Comparison of ENCODE assay signal across 13 cellular contexts in the genomic region with DNA sequence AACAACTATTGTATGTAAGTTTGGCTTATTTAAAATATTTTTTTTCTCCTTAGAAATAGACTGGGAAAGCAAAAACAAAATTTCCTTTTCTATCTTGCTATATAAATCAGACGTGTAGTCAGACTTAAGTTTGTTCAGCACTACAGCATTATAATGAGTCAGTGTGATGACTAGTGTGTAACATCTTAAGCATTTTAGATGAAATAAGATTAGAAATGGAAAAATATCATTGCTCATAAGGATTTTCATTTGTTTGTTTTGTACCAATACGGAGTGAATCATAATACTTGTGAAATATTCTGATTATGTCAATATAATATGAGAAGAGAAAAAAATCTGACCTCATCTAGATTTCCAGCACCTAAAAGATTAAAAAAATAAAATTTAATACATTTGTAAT.
DNase-seq lines count a peak whose midpoint lies in the region; ATAC-seq, FAIRE-seq and TF ChIP-seq lines count a peak whose summit lies in the region.
"Had no signal": no experiment of that assay in that cellular context is flagged by ENCODE, and none has a peak within 500 bp of the region (broad histone marks: within the 10 kb centered on the region; RNA-seq: fewer than 3 reads in every experiment).

No MANE protein-coding gene starts in this region.

- H3K4me1 ChIP-seq in osteoblast (ENCODE audit: insufficient read depth, low read length): peaks cover 15% of the 10 kb centered on the region
- H3K4me1 ChIP-seq: lower lobe of right lung, upper lobe of left lung had no signal

- peak overlapping the region; percentile 78 for H3K27ac ChIP-seq in osteoblast (ENCODE audit: low read depth, low read length)
- H3K27ac ChIP-seq: coronary artery, lower lobe of right lung, upper lobe of left lung had no signal

- ATAC-seq in HG02981 (IDR thresholded peaks at IDR 0.05; ENCODE audit: unreplicated experiment) (no peak), HG03025 (IDR thresholded peaks at IDR 0.05; ENCODE audit: low FRiP score, unreplicated experiment) (no peak)
- ATAC-seq: lower lobe of right lung had no signal

- no peak overlapping the region for H2AFZ ChIP-seq in osteoblast (ENCODE audit: low read length)

- H4K20me1 ChIP-seq in osteoblast (ENCODE audit: insufficient read depth, low read length): no peaks in the 10 kb centered on the region

- peak; percentile 79 for DNase-seq in EL
- peak; percentile 63 for DNase-seq in NCI-H226
- peak; percentile 79 for DNase-seq in dedifferentiated amniotic fluid mesenchymal stem cell (ENCODE audit: extremely low spot score)
- DNase-seq in osteoblast (ENCODE audit: insufficient read length, low spot score, missing footprints): no peak
- DNase-seq in GM12892 (ENCODE audit: insufficient read length): no peak
- no peak for DNase-seq in SK-N-DZ (ENCODE audit: low spot score)
- DNase-seq: activated CD4-positive, alpha-beta T cell treated with anti-CD3 and anti-CD28 coated beads, Interleukin-2, amount 50 U/mL, for 48 hours; activated naive CD4-positive, alpha-beta T cell treated with anti-CD3 and anti-CD28 coated beads for 36 hours; lower lobe of right lung; upper lobe of left lung had no signal

- TF ChIP-seq CTCF in osteoblast (IDR thresholded peaks at IDR 0.05; ENCODE audit: extremely low read depth, low read depth, low read length): no peak

- FAIRE-seq in GM12892 (lab: Jason Lieb, UNC): no peak

- no peaks in the 10 kb centered on the region for H3K27me3 ChIP-seq in osteoblast (ENCODE audit: insufficient read depth, low read length)
- H3K27me3 ChIP-seq: upper lobe of left lung had no signal

- H3K4me3 ChIP-seq in osteoblast (ENCODE audit: insufficient read depth, low read length): no peak overlapping the region
- H3K4me3 ChIP-seq: coronary artery, lower lobe of right lung, upper lobe of left lung had no signal

- no peak for TF ChIP-seq POLR2A in GM12892 (IDR thresholded peaks at IDR 0.05; ENCODE audit: low read depth, low read length)

- no peaks in the 10 kb centered on the region for H3K9me3 ChIP-seq in osteoblast (ENCODE audit: low read depth, low read length)
- H3K9me3 ChIP-seq: lower lobe of right lung, upper lobe of left lung had no signal

- no peaks in the 10 kb centered on the region for H3K79me2 ChIP-seq in osteoblast (ENCODE audit: insufficient read depth, low read length)

- H3K4me2 ChIP-seq in osteoblast (ENCODE audit: insufficient read depth, low read length): no peak overlapping the region

- no peaks in the 10 kb centered on the region for H3K36me3 ChIP-seq in osteoblast (ENCODE audit: insufficient read depth, low read length)

Comparison
In these comparisons a context has a peak if more than half of its experiments do, and no peak if none do; other contexts are left out.
1. DNase-seq: peak in EL (single experiment), NCI-H226 (single experiment) and dedifferentiated amniotic fluid mesenchymal stem cell (single experiment); none in osteoblast (single experiment), GM12892 (single experiment) and SK-N-DZ (single experiment).